Comparison of ENCODE assay signal across 10 cellular contexts in genomic region chr19:19514215-19514633, GRCh38. TPM values are rescaled to one million over a fixed set of nuclear protein-coding genes. Genes with fewer than 3 reads are reported as not detected.
DNase-seq lines count a peak whose midpoint lies in the region; ATAC-seq and TF ChIP-seq lines count a peak whose summit lies in the region.
"Had no signal": no experiment of that assay in that cellular context is flagged by ENCODE, and none has a peak within 500 bp of the region (broad histone marks: within the 10 kb centered on the region; RNA-seq: fewer than 3 reads in every experiment).

No MANE protein-coding gene starts in this region.

- no peaks in the 10 kb centered on the region for H3K9me2 ChIP-seq in GM23248 (ENCODE audit: insufficient read depth)

- H3K4me3 Mint-ChIP-seq in central memory CD8-positive, alpha-beta T cell, result peak overlapping the region; percentile 45

- H3K4me1 ChIP-seq in GM23248 (ENCODE audit: insufficient read depth) (peaks cover 9% of the 10 kb centered on the region), gastrocnemius medialis (peaks cover 20 to 29% of the 10 kb centered on the region in 2 donors)

- peaks cover 11% of the 10 kb centered on the region for H3K4me1 Mint-ChIP-seq in central memory CD8-positive, alpha-beta T cell

- no peaks in the 10 kb centered on the region for H3K36me3 ChIP-seq in GM23248 (ENCODE audit: low read depth)
- H3K36me3 ChIP-seq in gastrocnemius medialis, result no peaks in the 10 kb centered on the region

- no peaks in the 10 kb centered on the region for H3F3A ChIP-seq in GM23248 (ENCODE audit: insufficient read depth)

- no peaks in the 10 kb centered on the region for H3K27me3 Mint-ChIP-seq in central memory CD8-positive, alpha-beta T cell

- no peak overlapping the region for H3K27ac ChIP-seq in GM23248
- no peak overlapping the region for H3K27ac ChIP-seq in gastrocnemius medialis

- no peaks in the 10 kb centered on the region for H3K9me3 Mint-ChIP-seq in central memory CD8-positive, alpha-beta T cell

- TF ChIP-seq POLR2A in gastrocnemius medialis (IDR thresholded peaks at IDR 0.05), result no peak

- no peak overlapping the region for H3K9ac ChIP-seq in GM23248

- peaks cover 21% of the 10 kb centered on the region for H3K36me3 Mint-ChIP-seq in central memory CD8-positive, alpha-beta T cell (ENCODE audit: insufficient read depth)

- ATAC-seq in central memory CD8-positive, alpha-beta T cell (replicated peaks; ENCODE audit: extremely low read depth, poor library complexity, severe bottlenecking), result no peak
- ATAC-seq in gastrocnemius medialis (no peak), HG03457 (IDR thresholded peaks at IDR 0.05; ENCODE audit: unreplicated experiment) (no peak), GM21367 (IDR thresholded peaks at IDR 0.05; ENCODE audit: unreplicated experiment) (no peak)

- H3K4me3 ChIP-seq in GM23248, result no peak overlapping the region
- H3K4me3 ChIP-seq in gastrocnemius medialis, result peak overlapping the region; percentile 28 to 46 (median 32)

- H3K27me3 ChIP-seq in GM23248 (replicated peaks; ENCODE audit: insufficient read depth), result no peaks in the 10 kb centered on the region
- no peaks in the 10 kb centered on the region for H3K27me3 ChIP-seq in gastrocnemius medialis

- peak; percentile 20 for DNase-seq in GM23248
- DNase-seq in central memory CD8-positive, alpha-beta T cell (ENCODE audit: low spot score in 2 of 2), result no peak
- DNase-seq in left kidney (ENCODE audit: low read depth, low spot score), result peak; percentile 89
- peak; percentile 38 to 48 for DNase-seq in gastrocnemius medialis
- DNase-seq in NCI-H345 (lab: John Stamatoyannopoulos, UW), result no peak
- DNase-seq in GM19238 (ENCODE audit: insufficient read length, low spot score), result no peak
- DNase-seq: activated CD4-positive, CD25-positive, alpha-beta regulatory T cell; central memory CD4-positive, alpha-beta T cell had no signal

- no peaks in the 10 kb centered on the region for H4K20me1 ChIP-seq in GM23248 (ENCODE audit: insufficient read depth)

- no peak overlapping the region for H2AFZ ChIP-seq in GM23248

- H3K9me3 ChIP-seq in GM23248 (ENCODE audit: low read depth), result no peaks in the 10 kb centered on the region
- no peaks in the 10 kb centered on the region for H3K9me3 ChIP-seq in gastrocnemius medialis

- 23 to 25% methylated on average over 33 to 42 of the region's 42 CpGs for WGBS in GM23248 (ENCODE audit: low coverage in 1 of 2, low lambda C conversion rate in 2 of 2, missing lambda C conversion rate in 2 of 2), 2 experiments

- peaks cover 32% of the 10 kb centered on the region for H3K79me2 ChIP-seq in GM23248 (ENCODE audit: insufficient read depth)

- H3K27ac Mint-ChIP-seq in central memory CD8-positive, alpha-beta T cell (ENCODE audit: low read depth), result peak overlapping the region; percentile 44

- H3K4me2 ChIP-seq in GM23248 (ENCODE audit: unreplicated experiment), result no peak overlapping the region

- no peak for TF ChIP-seq CTCF in gastrocnemius medialis (IDR thresholded peaks at IDR 0.05 in 4 of 5, conservative IDR thresholded peaks at IDR 0.05 in 1 of 5)

- in situ Hi-C loops in GM23248 (cut with MboI), result no loop called here
- in situ Hi-C loops in gastrocnemius medialis (cut with MboI; ENCODE audit: low sequenced_read_pairs in 4 of 4), result no loop called here

- intact Hi-C loops in gastrocnemius medialis (cut with DNase I; ENCODE audit: low total_unique reads), result no loop called here

RNA-seq across cellular contexts. Expression of gene TSSK6, which starts 1.1 kb away (rescaled TPM):
- total RNA-seq in GM23248 (2014; rRNA removed; shearing (Covaris generic)), result 0.25 and 2.3 TPM in 2 replicates
- 0.70 and 0.95 TPM in 2 replicates for polyA plus RNA-seq in GM23248 (2016; fragmentation: Nextera tagmentation; extraction: Ambion mirVana)
- 1 to 10 TPM in 1 of 4 donors, under 1 TPM in 1, not detected in 2; 0.80 to 1.7 TPM for total RNA-seq in gastrocnemius medialis

RNA-seq across cellular contexts. Expression of gene NDUFA13, which starts 1.8 kb away (rescaled TPM):
- total RNA-seq in GM23248 (2014; rRNA removed; shearing (Covaris generic)), result 18.3 and 92.4 TPM in 2 replicates
- polyA plus RNA-seq in GM23248 (2016; fragmentation: Nextera tagmentation; extraction: Ambion mirVana), result 466 and 474 TPM in 2 replicates
- total RNA-seq in gastrocnemius medialis, result 100 to 1,000 TPM in 1 of 4 donors, 10 to 100 TPM in 3; 41.8 to 201 (median 50.5) TPM

RNA-seq across cellular contexts. Expression of gene YJEFN3, which starts 14.5 kb away (rescaled TPM):
- 0.25 TPM in 1 of 2 replicates, not detected in the other for total RNA-seq in GM23248 (2014; rRNA removed; shearing (Covaris generic))
- 1.3 and 2.4 TPM in 2 replicates for polyA plus RNA-seq in GM23248 (2016; fragmentation: Nextera tagmentation; extraction: Ambion mirVana)
- under 1 TPM in 2 of 4 donors, not detected in 2; 0.18 to 0.31 TPM for total RNA-seq in gastrocnemius medialis

RNA-seq across cellular contexts. Expression of gene CILP2, which starts 23.8 kb away (rescaled TPM):
- 0.11 and 0.25 TPM in 2 replicates for total RNA-seq in GM23248 (2014; rRNA removed; shearing (Covaris generic))
- 0.48 and 0.62 TPM in 2 replicates for polyA plus RNA-seq in GM23248 (2016; fragmentation: Nextera tagmentation; extraction: Ambion mirVana)
- total RNA-seq in gastrocnemius medialis, result 1 to 10 TPM in 1 of 4 donors, not detected in 3; 3.2 TPM

Comparison
In these comparisons a context has a peak if more than half of its experiments do, and no peak if none do; other contexts are left out.
1. DNase-seq: peak in GM23248 (single experiment), left kidney (single experiment) and gastrocnemius medialis (2 of 2); none in central memory CD8-positive, alpha-beta T cell (0 of 2), NCI-H345 (single experiment) and GM19238 (single experiment).